ENCODE assay signal across 18 cellular contexts in the genomic region with DNA sequence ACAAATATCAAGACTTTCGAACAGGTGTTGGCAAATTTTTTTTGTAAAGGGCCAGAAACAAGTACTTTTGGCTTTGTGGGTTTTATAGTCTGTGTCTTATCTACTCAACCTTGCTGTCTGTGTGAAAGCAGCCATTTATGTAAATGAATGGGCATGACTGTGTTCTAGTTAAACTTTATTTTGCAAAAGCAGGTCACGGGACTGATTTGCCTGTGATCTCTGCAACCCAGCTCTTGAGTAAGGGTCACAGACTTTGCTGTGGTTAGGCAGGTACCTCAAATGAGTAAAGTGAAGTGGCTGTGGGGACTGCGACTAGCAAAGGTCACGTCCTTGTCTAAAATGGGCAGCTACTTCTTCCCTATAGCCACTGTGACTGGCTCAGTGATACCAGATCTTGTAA.
DNase-seq lines count a peak whose midpoint lies in the region; ATAC-seq, FAIRE-seq and TF ChIP-seq lines count a peak whose summit lies in the region.
"Had no signal": no experiment of that assay in that cellular context is flagged by ENCODE, and none has a peak within 500 bp of the region (broad histone marks: within the 10 kb centered on the region; RNA-seq: fewer than 3 reads in every experiment).

No MANE protein-coding gene starts in this region.

- DNase-seq in GM12891 (ENCODE audit: insufficient read length, low spot score) (no peak), NK-92 (lab: John Stamatoyannopoulos, UW; ENCODE audit: unreplicated experiment) (no peak), medulla oblongata (ENCODE audit: extremely low spot score) (no peak), KG1 (lab: John Stamatoyannopoulos, UW) (no peak), immature natural killer cell (no peak)
- DNase-seq: activated CD8-positive, alpha-beta memory T cell treated with anti-CD3 and anti-CD28 coated beads, Interleukin-2, amount 50 U/mL, for 4 hours; effector memory CD8-positive, alpha-beta T cell; foreskin fibroblast; midbrain; NCI-H1105 treated with DMSO at 0.1 percent for 48 hours; NCI-H345; testis had no signal

- peaks cover 3 to 18% (median 18%) of the 10 kb centered on the region in 3 donors for H3K36me3 Mint-ChIP-seq in immature natural killer cell

- H3K27me3 Mint-ChIP-seq in immature natural killer cell (ENCODE audit: low read depth in 3 of 3): peaks cover 0 to 4% (median 0%) of the 10 kb centered on the region in 3 donors
- H3K27me3 Mint-ChIP-seq: activated naive CD4-positive, alpha-beta T cell treated with anti-CD3 and anti-CD28 coated beads, Interleukin-2, amount 50 U/mL, for 24 hours; effector memory CD8-positive, alpha-beta T cell had no signal

- H3K27ac Mint-ChIP-seq in immature natural killer cell: no peak overlapping the region
- H3K27ac Mint-ChIP-seq: activated naive CD4-positive, alpha-beta T cell treated with anti-CD3 and anti-CD28 coated beads, Interleukin-2, amount 50 U/mL, for 24 hours; effector memory CD8-positive, alpha-beta T cell had no signal

- H3K9me3 Mint-ChIP-seq in immature natural killer cell: no peaks in the 10 kb centered on the region
- H3K9me3 Mint-ChIP-seq: effector memory CD8-positive, alpha-beta T cell had no signal

- no peak overlapping the region for H3K4me3 Mint-ChIP-seq in immature natural killer cell
- H3K4me3 Mint-ChIP-seq: activated naive CD4-positive, alpha-beta T cell treated with anti-CD3 and anti-CD28 coated beads, Interleukin-2, amount 50 U/mL, for 24 hours; effector memory CD8-positive, alpha-beta T cell had no signal

- no peak for TF ChIP-seq POLR2A in GM12891 (IDR thresholded peaks at IDR 0.05; ENCODE audit: low read depth, low read length)

- ATAC-seq in GM21423 (IDR thresholded peaks at IDR 0.05; ENCODE audit: unreplicated experiment): peak; percentile 91
- ATAC-seq in HG03135 (IDR thresholded peaks at IDR 0.05; ENCODE audit: unreplicated experiment): peak; percentile 91
- ATAC-seq: A549; effector memory CD8-positive, alpha-beta T cell had no signal

- FAIRE-seq in GM12891 (lab: Jason Lieb, UNC): no peak
- FAIRE-seq: A549, G401.6 had no signal

- H3K27ac ChIP-seq in cingulate gyrus (ENCODE audit: low read depth, low read length): peak overlapping the region; percentile 55
- H3K27ac ChIP-seq: A549, testis had no signal

- H3K4me1 Mint-ChIP-seq in immature natural killer cell: peaks cover 1 to 12% of the 10 kb centered on the region in 2 donors

TF ChIP-seq in GM12891, 5 proteins besides CTCF, POLR2A, EP300 and RAD21:
- TF ChIP-seq POLR2AphosphoS5 (IDR thresholded peaks at IDR 0.05; ENCODE audit: low read depth, low read length) (no peak), SPI1 (IDR thresholded peaks at IDR 0.05; ENCODE audit: low read depth, low read length) (no peak), PAX5 (IDR thresholded peaks at IDR 0.05; ENCODE audit: insufficient read depth, low read length, severe bottlenecking) (no peak), TAF1 (IDR thresholded peaks at IDR 0.05; ENCODE audit: low read depth, low read length) (no peak), POU2F2 (IDR thresholded peaks at IDR 0.05; ENCODE audit: low read depth, low read length) (peak; percentile 34; the same call in 1 of the 2 replicates)
